In genomic region chr15:60508442-60508841, GRCh38 we compare ENCODE assay signal across 15 cellular contexts. TPM values are rescaled to one million over a fixed set of nuclear protein-coding genes. Genes with fewer than 3 reads are reported as not detected.
DNase-seq lines count a peak whose midpoint lies in the region; ATAC-seq and TF ChIP-seq lines count a peak whose summit lies in the region.
"Had no signal": no experiment of that assay in that cellular context is flagged by ENCODE, and none has a peak within 500 bp of the region (broad histone marks: within the 10 kb centered on the region; RNA-seq: fewer than 3 reads in every experiment).

No MANE protein-coding gene starts in this region.

- no peak for TF ChIP-seq CTCF in lower lobe of right lung (IDR thresholded peaks at IDR 0.05)
- TF ChIP-seq CTCF in HFFc6 (IDR thresholded peaks at IDR 0.05): no peak

- H3K9me3 Mint-ChIP-seq in activated naive CD4-positive, alpha-beta T cell treated with anti-CD3 and anti-CD28 coated beads, Interleukin-2, amount 50 U/mL, for 24 hours: no peaks in the 10 kb centered on the region
- no peaks in the 10 kb centered on the region for H3K9me3 Mint-ChIP-seq in stimulated activated naive CD8-positive, alpha-beta T cell treated with anti-CD3 and anti-CD28 coated beads, Interleukin-15, Interleukin-2, amounts not matched to agents 100 ng/mL and 50 ng/mL, for 24 hours
- no peaks in the 10 kb centered on the region for H3K9me3 Mint-ChIP-seq in HFFc6
- H3K9me3 Mint-ChIP-seq: activated B cell treated with CpG ODN at 0.5 μM for 24 hours, nephron progenitor cell had no signal

- ATAC-seq in T-helper 17 cell: peak; percentile 32
- ATAC-seq in lower lobe of right lung: no peak
- no peak for ATAC-seq in GM21423 (IDR thresholded peaks at IDR 0.05; ENCODE audit: unreplicated experiment)

- H3K9me3 ChIP-seq in T-helper 17 cell (ENCODE audit: control insufficient read depth, low read length, poor library complexity, severe bottlenecking): no peaks in the 10 kb centered on the region
- no peaks in the 10 kb centered on the region for H3K9me3 ChIP-seq in lower lobe of right lung

- intact Hi-C loops in lower lobe of right lung (cut with DNase I): no loop called here

- H3K27ac ChIP-seq in epithelial cell of prostate (peak overlapping the region; percentile 67), lower lobe of right lung (no peak overlapping the region)

- no peak for DNase-seq in activated naive CD4-positive, alpha-beta T cell treated with Interleukin-2 at 50 U/mL for 16 hours
- no peak for DNase-seq in T-helper 17 cell
- DNase-seq in epithelial cell of prostate (ENCODE audit: low read depth, low spot score): no peak
- DNase-seq in lower lobe of right lung: no peak
- DNase-seq in HFFc6: no peak
- DNase-seq: activated B cell treated with CpG ODN at 0.5 μM for 24 hours; effector CD8-positive, alpha-beta T cell; kidney; NCI-H510A had no signal

- no peak overlapping the region for H3K4me3 Mint-ChIP-seq in activated naive CD4-positive, alpha-beta T cell treated with anti-CD3 and anti-CD28 coated beads, Interleukin-2, amount 50 U/mL, for 24 hours
- H3K4me3 Mint-ChIP-seq in T-helper 17 cell (peak overlapping the region; percentile 57), HFFc6 (no peak overlapping the region)
- no peak overlapping the region for H3K4me3 Mint-ChIP-seq in stimulated activated naive CD8-positive, alpha-beta T cell treated with anti-CD3 and anti-CD28 coated beads, Interleukin-15, Interleukin-2, amounts not matched to agents 100 ng/mL and 50 ng/mL, for 24 hours
- H3K4me3 Mint-ChIP-seq: nephron progenitor cell had no signal

- no peaks in the 10 kb centered on the region for H3K27me3 Mint-ChIP-seq in activated naive CD4-positive, alpha-beta T cell treated with anti-CD3 and anti-CD28 coated beads, Interleukin-2, amount 50 U/mL, for 24 hours
- H3K27me3 Mint-ChIP-seq in T-helper 17 cell (no peaks in the 10 kb centered on the region), HFFc6 (ENCODE audit: insufficient read depth) (peaks cover 3% of the 10 kb centered on the region)
- H3K27me3 Mint-ChIP-seq in stimulated activated naive CD8-positive, alpha-beta T cell treated with anti-CD3 and anti-CD28 coated beads, Interleukin-15, Interleukin-2, amounts not matched to agents 100 ng/mL and 50 ng/mL, for 24 hours: no peaks in the 10 kb centered on the region
- H3K27me3 Mint-ChIP-seq: activated B cell treated with CpG ODN at 0.5 μM for 24 hours, progenitor cell of endocrine pancreas had no signal

- H3K4me1 Mint-ChIP-seq in activated naive CD4-positive, alpha-beta T cell treated with anti-CD3 and anti-CD28 coated beads, Interleukin-2, amount 50 U/mL, for 24 hours: peaks cover 47% of the 10 kb centered on the region
- H3K4me1 Mint-ChIP-seq in T-helper 17 cell (peaks cover 49% of the 10 kb centered on the region), HFFc6 (ENCODE audit: low read depth) (peaks cover 13% of the 10 kb centered on the region)
- peaks cover 61% of the 10 kb centered on the region for H3K4me1 Mint-ChIP-seq in stimulated activated naive CD8-positive, alpha-beta T cell treated with anti-CD3 and anti-CD28 coated beads, Interleukin-15, Interleukin-2, amounts not matched to agents 100 ng/mL and 50 ng/mL, for 24 hours (ENCODE audit: low read depth)

- H3K4me3 ChIP-seq in lower lobe of right lung: no peak overlapping the region
- H3K4me3 ChIP-seq: skin epidermis had no signal

- H3K36me3 Mint-ChIP-seq in activated naive CD4-positive, alpha-beta T cell treated with anti-CD3 and anti-CD28 coated beads, Interleukin-2, amount 50 U/mL, for 24 hours: peaks cover 15% of the 10 kb centered on the region
- peaks cover 11% of the 10 kb centered on the region for H3K36me3 Mint-ChIP-seq in T-helper 17 cell (ENCODE audit: low read depth)
- peaks cover 43% of the 10 kb centered on the region for H3K36me3 Mint-ChIP-seq in stimulated activated naive CD8-positive, alpha-beta T cell treated with anti-CD3 and anti-CD28 coated beads, Interleukin-15, Interleukin-2, amounts not matched to agents 100 ng/mL and 50 ng/mL, for 24 hours (ENCODE audit: low read depth)
- H3K36me3 Mint-ChIP-seq in HFFc6 (ENCODE audit: low read depth): no peaks in the 10 kb centered on the region; the same call in 1 of the 2 replicates

- H3K4me1 ChIP-seq in lower lobe of right lung: peaks cover 11% of the 10 kb centered on the region

- peak overlapping the region; percentile 90 for H3K27ac Mint-ChIP-seq in activated naive CD4-positive, alpha-beta T cell treated with anti-CD3 and anti-CD28 coated beads, Interleukin-2, amount 50 U/mL, for 24 hours
- H3K27ac Mint-ChIP-seq in T-helper 17 cell (peak overlapping the region; percentile 94), HFFc6 (no peak overlapping the region)
- peak overlapping the region; percentile 87 for H3K27ac Mint-ChIP-seq in stimulated activated naive CD8-positive, alpha-beta T cell treated with anti-CD3 and anti-CD28 coated beads, Interleukin-15, Interleukin-2, amounts not matched to agents 100 ng/mL and 50 ng/mL, for 24 hours
- H3K27ac Mint-ChIP-seq: activated B cell treated with CpG ODN at 0.5 μM for 24 hours, progenitor cell of endocrine pancreas had no signal

- peaks cover 54% of the 10 kb centered on the region for H3K36me3 ChIP-seq in lower lobe of right lung

- H3K27me3 ChIP-seq in lower lobe of right lung (ENCODE audit: low read depth): no peaks in the 10 kb centered on the region

RNA-seq across cellular contexts. Expression of gene ICE2, which starts 29.5 kb away (rescaled TPM):
- total RNA-seq in T-helper 17 cell: 10 to 100 TPM; 32.9 to 39.8 TPM
- total RNA-seq in lower lobe of right lung: 39.5 TPM
- total RNA-seq in HFFc6 (2021; fragmentation: NEBNext Ultra II Directional; extraction: Animal tissue kit (Norgen Biotek cat#: 25700)): 10 to 100 TPM; 29.3 to 36.9 (median 33.8) TPM
